Comparison of ENCODE assay signal across 15 cellular contexts in genomic region chr15:60618206-60618605, GRCh38.
DNase-seq lines count a peak whose midpoint lies in the region; ATAC-seq and TF ChIP-seq lines count a peak whose summit lies in the region.
"Had no signal": no experiment of that assay in that cellular context is flagged by ENCODE, and none has a peak within 500 bp of the region (broad histone marks: within the 10 kb centered on the region; RNA-seq: fewer than 3 reads in every experiment).

No MANE protein-coding gene starts in this region.

- no peak overlapping the region for H2BK120ac ChIP-seq in neuronal stem cell (ENCODE audit: low read depth, low read length)

- no peak overlapping the region for H2AK5ac ChIP-seq in neuronal stem cell (ENCODE audit: low read depth, low read length)

- no peak overlapping the region for H3K18ac ChIP-seq in neuronal stem cell (ENCODE audit: low read length)

- H3K36me3 ChIP-seq in esophagus (ENCODE audit: control insufficient read depth in 2 of 2, insufficient read depth in 2 of 2, low read length in 1 of 2) (no peaks in the 10 kb centered on the region), neuronal stem cell (replicated peaks in 1 of 2; ENCODE audit: control insufficient read depth in 2 of 2, insufficient read depth in 2 of 2, low read length in 2 of 2) (no peaks in the 10 kb centered on the region), ovary (no peaks in the 10 kb centered on the region)

- H2BK5ac ChIP-seq in neuronal stem cell (ENCODE audit: low read length): no peak overlapping the region

- no peak overlapping the region for H2AFZ ChIP-seq in neuronal stem cell (ENCODE audit: low read length)
- H2AFZ ChIP-seq: GM23248 had no signal

- H3K4me2 ChIP-seq in neuronal stem cell (ENCODE audit: insufficient read depth, low read length, poor library complexity, severe bottlenecking): no peak overlapping the region

- peak overlapping the region; percentile 36 for H3K23ac ChIP-seq in neuronal stem cell (ENCODE audit: low read depth, low read length, poor library complexity)

- H3K4me1 ChIP-seq in esophagus (ENCODE audit: control insufficient read depth in 2 of 2, insufficient read depth in 2 of 2, low read length in 1 of 2): peaks cover 0 to 10% of the 10 kb centered on the region in 2 donors
- peaks cover 6 to 15% of the 10 kb centered on the region in 2 donors for H3K4me1 ChIP-seq in neuronal stem cell (ENCODE audit: control insufficient read depth in 2 of 2, insufficient read depth in 1 of 2, low read depth in 1 of 2, low read length in 2 of 2)
- H3K4me1 ChIP-seq in ovary (ENCODE audit: insufficient read depth): no peaks in the 10 kb centered on the region

- no peaks in the 10 kb centered on the region for H3K27me3 ChIP-seq in esophagus (ENCODE audit: control insufficient read depth in 1 of 2, insufficient read depth in 2 of 2, low read length in 2 of 2)
- peaks cover 0 to 20% (median 0%) of the 10 kb centered on the region in 3 experiments for H3K27me3 ChIP-seq in neuronal stem cell (ENCODE audit: control insufficient read depth in 3 of 3, insufficient read depth in 3 of 3, low read depth in 1 of 3, low read length in 3 of 3)
- H3K27me3 ChIP-seq in ovary: no peaks in the 10 kb centered on the region

- no peaks in the 10 kb centered on the region for H3K79me1 ChIP-seq in neuronal stem cell (ENCODE audit: low read depth, low read length)

- WGBS in esophagus, 2 donors: 59 to 77% methylated on average over 2 of the region's 2 CpGs
- WGBS in neuronal stem cell (ENCODE audit: extremely low coverage in 2 of 2, insufficient read length in 2 of 2, insufficient replicate concordance in 1 of 2), 2 donors: no CpG with 5 or more reads among the region's 2 CpGs
- WGBS in ovary, 3 donors: 92 to 96% (median 94%) methylated on average over 2 of the region's 2 CpGs

- no peak for TF ChIP-seq EP300 in ovary (IDR thresholded peaks at IDR 0.05)

- no peak overlapping the region for H3K4ac ChIP-seq in neuronal stem cell (ENCODE audit: low read length)

- no peak overlapping the region for H2BK15ac ChIP-seq in neuronal stem cell (ENCODE audit: low read length)

- ATAC-seq in omental fat pad (ENCODE audit: low FRiP score): no peak
- ATAC-seq: GM12878 had no signal

- H3K4me3 ChIP-seq in esophagus (ENCODE audit: low read depth in 1 of 2, low read length in 2 of 2) (no peak overlapping the region), neuronal stem cell (ENCODE audit: low read length in 2 of 2) (no peak overlapping the region), ovary (no peak overlapping the region)
- H3K4me3 ChIP-seq: GM12878, GM23248 had no signal

- no peak overlapping the region for H3K14ac ChIP-seq in neuronal stem cell (ENCODE audit: low read length)

- H3K27ac ChIP-seq in esophagus (ENCODE audit: low read depth in 2 of 2, low read length in 1 of 2) (peak overlapping the region; percentile 6 to 8), neuronal stem cell (replicated peaks; ENCODE audit: low read length) (no peak overlapping the region), ovary (no peak overlapping the region)
- H3K27ac ChIP-seq: GM23248 had no signal

- TF ChIP-seq CTCF in omental fat pad (IDR thresholded peaks at IDR 0.05) (no peak), ovary (IDR thresholded peaks at IDR 0.05) (no peak), GM10266 (IDR thresholded peaks at IDR 0.05; ENCODE audit: control insufficient read depth, insufficient read depth, low read depth, missing control alignments) (no peak)

- no peak for TF ChIP-seq POLR2A in ovary (IDR thresholded peaks at IDR 0.05)

- no peaks in the 10 kb centered on the region for H3K9me3 ChIP-seq in esophagus (ENCODE audit: control insufficient read depth in 2 of 2, insufficient read depth in 1 of 2, low read depth in 1 of 2, low read length in 1 of 2)
- H3K9me3 ChIP-seq in neuronal stem cell (replicated peaks in 1 of 2; ENCODE audit: control insufficient read depth in 2 of 2, insufficient read depth in 1 of 2, low read depth in 1 of 2, low read length in 2 of 2): no peaks in the 10 kb centered on the region
- no peaks in the 10 kb centered on the region for H3K9me3 ChIP-seq in ovary

- H2BK12ac ChIP-seq in neuronal stem cell (ENCODE audit: low read length): no peak overlapping the region

- H4K91ac ChIP-seq in neuronal stem cell (ENCODE audit: low read depth, low read length, poor library complexity): no peak overlapping the region

- intact Hi-C loops in ovary (cut with DNase I): no loop called here

- H4K8ac ChIP-seq in neuronal stem cell (ENCODE audit: low read depth, low read length): no peak overlapping the region

- DNase-seq in cerebellar cortex (ENCODE audit: low spot score): peak; percentile 46
- no peak for DNase-seq in neuronal stem cell (ENCODE audit: low spot score)
- no peak for DNase-seq in omental fat pad (ENCODE audit: low spot score)
- no peak for DNase-seq in ovary
- DNase-seq in GM10266 (ENCODE audit: extremely low spot score): no peak
- DNase-seq: Calu3; CD4-positive, alpha-beta memory T cell; COR-L47; DMS53; DMS79 treated with DMSO at 0.1 percent for 48 hours; GM23248; H7; HCEC 1CT had no signal

- H3K9ac ChIP-seq in neuronal stem cell (ENCODE audit: low read depth, low read length, poor library complexity): no peak overlapping the region
- H3K9ac ChIP-seq: GM23248 had no signal

Comparison
In these comparisons a context has a peak if more than half of its experiments do, and no peak if none do; other contexts are left out.
1. H3K27ac ChIP-seq: peak in esophagus (2 of 2); none in neuronal stem cell (single experiment) and ovary (0 of 2).